ENCODE assay signal across 10 cellular contexts in genomic region chr19:10288662-10289166, GRCh38. TPM values are rescaled to one million over a fixed set of nuclear protein-coding genes. Genes with fewer than 3 reads are reported as not detected.
DNase-seq lines count a peak whose midpoint lies in the region; ATAC-seq, FAIRE-seq and TF ChIP-seq lines count a peak whose summit lies in the region.
"Had no signal": no experiment of that assay in that cellular context is flagged by ENCODE, and none has a peak within 500 bp of the region (broad histone marks: within the 10 kb centered on the region; RNA-seq: fewer than 3 reads in every experiment).

No MANE protein-coding gene starts in this region.

- H4K91ac ChIP-seq in mesenchymal stem cell (ENCODE audit: low read length): no peak overlapping the region

- H3K4ac ChIP-seq in mesenchymal stem cell (ENCODE audit: low read depth in 1 of 2, low read length in 2 of 2): no peak overlapping the region

- no peaks in the 10 kb centered on the region for H3K9me2 ChIP-seq in OCI-LY7 (ENCODE audit: insufficient read depth, low read length)

- H3K79me1 ChIP-seq in mesenchymal stem cell (replicated peaks; ENCODE audit: low read length, poor library complexity, severe bottlenecking): no peaks in the 10 kb centered on the region

- POLR2A ChIA-PET in OCI-LY7 (lab: Charles Lee) (interaction anchor here (0.6 to 1.6 kb wide), 5 partner anchors 8 to 52 kb away, joined by 3 to 13 read pairs (median 6); partner anchors contain the start of gene ICAM1), GM12878 (lab: Charles Lee) (interaction anchor here (0.6 to 5.5 kb wide), 18 partner anchors 8 to 280 kb away, joined by 3 to 69 read pairs (median 4); partner anchors contain the start of genes CDC37, CDKN2D, FDX2 and ICAM1)

- no peak overlapping the region for H3K23ac ChIP-seq in mesenchymal stem cell (ENCODE audit: low read length in 2 of 2)

- no peak overlapping the region for H2BK12ac ChIP-seq in mesenchymal stem cell (ENCODE audit: low read length in 2 of 2)

- H3K27ac ChIP-seq in OCI-LY7 (ENCODE audit: low read depth, low read length, poor library complexity, severe bottlenecking): peak overlapping the region; percentile 56
- H3K27ac ChIP-seq in GM12878 (ENCODE audit: control insufficient read depth, insufficient read depth): peak overlapping the region; percentile 24; the same call in 1 of the 2 replicates
- no peak overlapping the region for H3K27ac ChIP-seq in mesenchymal stem cell (ENCODE audit: low read length, poor library complexity, severe bottlenecking)
- peak overlapping the region; percentile 42 for H3K27ac ChIP-seq in upper lobe of right lung
- H3K27ac ChIP-seq in testis: no peak overlapping the region
- H3K27ac ChIP-seq: right lobe of liver had no signal

- no peak overlapping the region for H2BK120ac ChIP-seq in mesenchymal stem cell (ENCODE audit: low read depth, low read length)

- H2BK5ac ChIP-seq in mesenchymal stem cell (ENCODE audit: low read depth, low read length, poor library complexity, severe bottlenecking): no peak overlapping the region

- no peaks in the 10 kb centered on the region for H3K9me3 ChIP-seq in OCI-LY7 (ENCODE audit: low read length)
- no peaks in the 10 kb centered on the region; the same call in 2 of the 3 replicates for H3K9me3 ChIP-seq in GM12878 (replicated peaks; ENCODE audit: control insufficient read depth, insufficient read depth, low read length)
- H3K9me3 ChIP-seq in mesenchymal stem cell (ENCODE audit: control insufficient read depth, low read length): peaks cover 7% of the 10 kb centered on the region
- H3K9me3 ChIP-seq in upper lobe of right lung: no peaks in the 10 kb centered on the region
- H3K9me3 ChIP-seq in testis: no peaks in the 10 kb centered on the region
- H3K9me3 ChIP-seq: right lobe of liver had no signal

- H3K4me2 ChIP-seq in OCI-LY7 (ENCODE audit: low read length): peak overlapping the region; percentile 83
- H3K4me2 ChIP-seq in GM12878 (ENCODE audit: control insufficient read depth, insufficient read depth): peak overlapping the region; percentile 98
- peak overlapping the region; percentile 68 for H3K4me2 ChIP-seq in mesenchymal stem cell (ENCODE audit: low read length, poor library complexity, severe bottlenecking)

- in situ Hi-C loops in GM12878 (cut with MboI): no loop called here

- no peak for TF ChIP-seq POLR2A in GM12878 (IDR thresholded peaks at IDR 0.05; ENCODE audit: low read depth, low read length)
- no peak for TF ChIP-seq POLR2A in testis (IDR thresholded peaks at IDR 0.05)

- no peak overlapping the region for H2AK5ac ChIP-seq in mesenchymal stem cell (ENCODE audit: low read length, severe bottlenecking)

- TSS peak; percentile 76 for BruUV-seq in OCI-LY7 (replicated peaks; lab: Mats Ljungman, UMichigan)
- BruUV-seq in GM12878 (replicated peaks; lab: Mats Ljungman, UMichigan): no TSS peak

- no peak overlapping the region for H4K8ac ChIP-seq in mesenchymal stem cell (ENCODE audit: low read length)

- H3K4me3 ChIP-seq in OCI-LY7 (ENCODE audit: low read depth, low read length, poor library complexity, severe bottlenecking) (peak overlapping the region; percentile 68), GM12878 (peak overlapping the region; percentile 77), mesenchymal stem cell (ENCODE audit: insufficient read depth in 1 of 2, low read depth in 1 of 2, low read length in 2 of 2) (peak overlapping the region; percentile 35 to 53), upper lobe of right lung (peak overlapping the region; percentile 58), testis (no peak overlapping the region)
- H3K4me3 ChIP-seq: right lobe of liver had no signal

- DNase-seq in Ammon's horn (ENCODE audit: low spot score) (peak; percentile 51), GM19239 (ENCODE audit: insufficient read length, low spot score) (no peak), OCI-LY7 (ENCODE audit: low spot score) (peak; percentile 83), GM12878 (ENCODE audit: low read depth, low spot score) (no peak), mesenchymal stem cell (peak; percentile 50), upper lobe of right lung (peak; percentile 79), NCI-H1694 treated with DMSO at 0.1 percent for 48 hours (lab: John Stamatoyannopoulos, UW) (no peak), testis (no peak)

- RAD21 ChIA-PET in GM12878 (lab: Charles Lee; ENCODE audit: unreplicated experiment): interaction anchor here (0.9 to 5.4 kb wide), 16 partner anchors 9 to 115 kb away, joined by 3 to 119 read pairs (median 4); partner anchors contain the start of genes CDC37, ICAM1, MRPL4 and RAVER1

- H3K14ac ChIP-seq in mesenchymal stem cell (ENCODE audit: low read length in 2 of 2): no peak overlapping the region

- FAIRE-seq in GM19239 (lab: Jason Lieb, UNC): peak; percentile 59
- FAIRE-seq in GM12878 (lab: Jason Lieb, UNC): peak; percentile 75

- CTCF ChIA-PET in OCI-LY7 (lab: Charles Lee; ENCODE audit: unreplicated experiment): interaction anchor here (0.9 to 1.8 kb wide), 3 partner anchors 17 to 45 kb away, joined by 3 to 5 read pairs (median 5); partner anchors contain the start of gene RAVER1
- CTCF ChIA-PET in GM12878 (lab: Yijun Ruan, JAX): interaction anchor here (0.7 to 5.9 kb wide), 13 partner anchors 9 to 190 kb away, joined by 3 to 72 read pairs (median 5); partner anchors contain the start of genes ICAM1 and TYK2

- H2AFZ ChIP-seq in OCI-LY7 (ENCODE audit: low read length): peak overlapping the region; percentile 90
- peak overlapping the region; percentile 94 for H2AFZ ChIP-seq in GM12878 (ENCODE audit: control insufficient read depth, low read depth, low read length)
- peak overlapping the region; percentile 8 for H2AFZ ChIP-seq in mesenchymal stem cell (ENCODE audit: low read depth, low read length)

- H3K9ac ChIP-seq in GM12878 (ENCODE audit: control insufficient read depth, insufficient read depth, low read length) (peak overlapping the region; percentile 49; the same call in 1 of the 2 replicates), mesenchymal stem cell (ENCODE audit: low read length) (no peak overlapping the region)

- SMC1A ChIA-PET in GM12878 (lab: Charles Lee; ENCODE audit: uncharacterized antibody, unreplicated experiment): interaction anchor here (0.7 to 3.7 kb wide), 13 partner anchors 9 to 102 kb away, joined by 3 to 50 read pairs (median 4); partner anchors contain the start of genes ICAM1 and TYK2

- 2% methylated on average over 23 of the region's 23 CpGs for WGBS in GM12878 (ENCODE audit: insufficient coverage, insufficient replicate concordance, low lambda C conversion rate, missing lambda C conversion rate)
- 8% methylated on average over 17 of the region's 23 CpGs for WGBS in mesenchymal stem cell
- WGBS in testis, 2 donors: 10% methylated on average over 23 of the region's 23 CpGs

- no peak overlapping the region for H2BK15ac ChIP-seq in mesenchymal stem cell (ENCODE audit: low read depth, poor library complexity, severe bottlenecking)

- no peak for TF ChIP-seq CTCF in OCI-LY7 (conservative IDR thresholded peaks at IDR 0.05; ENCODE audit: low read length)
- no peak for TF ChIP-seq CTCF in GM12878 (IDR thresholded peaks at IDR 0.05 in 2 of 3, conservative IDR thresholded peaks at IDR 0.05 in 1 of 3; ENCODE audit: control insufficient read depth in 2 of 3, extremely low read depth in 1 of 3, insufficient read depth in 1 of 3, low read depth in 3 of 3, low read length in 3 of 3)
- TF ChIP-seq CTCF in upper lobe of right lung (IDR thresholded peaks at IDR 0.05): no peak
- no peak for TF ChIP-seq CTCF in testis (IDR thresholded peaks at IDR 0.05)

- intact Hi-C loops in OCI-LY7 (cut with micrococcal nuclease; ENCODE audit: unreplicated experiment): no loop called here
- intact Hi-C loops in GM12878 (cut with micrococcal nuclease; ENCODE audit: unreplicated experiment): no loop called here
- intact Hi-C loops in upper lobe of right lung (cut with DNase I): no loop called here
- intact Hi-C loops in testis (cut with DNase I; ENCODE audit: low total_unique reads): no loop called here

- H3K4me1 ChIP-seq in OCI-LY7 (ENCODE audit: insufficient read depth, low read length, poor library complexity, severe bottlenecking) (peaks cover 72% of the 10 kb centered on the region), GM12878 (ENCODE audit: control insufficient read depth, insufficient read depth, low read length) (peaks cover 73% of the 10 kb centered on the region), mesenchymal stem cell (ENCODE audit: control insufficient read depth, insufficient read depth, low read depth, low read length) (peaks cover 53% of the 10 kb centered on the region), upper lobe of right lung (peaks cover 82% of the 10 kb centered on the region), testis (peaks cover 40% of the 10 kb centered on the region)

- H3K36me3 ChIP-seq in OCI-LY7 (ENCODE audit: insufficient read depth, low read length): peaks cover 11% of the 10 kb centered on the region; the same call in 1 of the 2 replicates
- H3K36me3 ChIP-seq in GM12878 (ENCODE audit: control insufficient read depth in 2 of 2, insufficient read depth in 2 of 2, low read length in 1 of 2): peaks cover 21% of the 10 kb centered on the region in 2 experiments; a peak in 3 of 4 replicates
- H3K36me3 ChIP-seq in mesenchymal stem cell (ENCODE audit: control insufficient read depth in 1 of 2, insufficient read depth in 2 of 2, low read depth in 1 of 2, low read length in 2 of 2): peaks cover 18 to 26% of the 10 kb centered on the region in 2 experiments
- H3K36me3 ChIP-seq in upper lobe of right lung: peaks cover 25% of the 10 kb centered on the region
- no peaks in the 10 kb centered on the region for H3K36me3 ChIP-seq in testis (ENCODE audit: low read depth, missing control alignments)

- TF ChIP-seq RAD21 in GM12878 (IDR thresholded peaks at IDR 0.05; ENCODE audit: insufficient read depth, low read depth, low read length): no peak

- peak overlapping the region in 1 of 2 experiments; percentile 50 for H3K18ac ChIP-seq in mesenchymal stem cell (ENCODE audit: low read depth in 1 of 2, low read length in 2 of 2)

- H4K20me1 ChIP-seq in OCI-LY7 (ENCODE audit: insufficient read depth, low read length) (no peaks in the 10 kb centered on the region), GM12878 (ENCODE audit: control insufficient read depth, insufficient read depth) (peaks cover 9% of the 10 kb centered on the region; the same call in 1 of the 2 replicates)

- H3K79me2 ChIP-seq in OCI-LY7 (ENCODE audit: insufficient read depth, low read depth, low read length) (no peaks in the 10 kb centered on the region), GM12878 (ENCODE audit: control insufficient read depth, insufficient read depth, low read length) (no peaks in the 10 kb centered on the region)

- ATAC-seq in GM12878 (peak; percentile 58), upper lobe of right lung (peak; percentile 4)
- ATAC-seq: right lobe of liver had no signal

- H3K27me3 ChIP-seq in GM12878 (replicated peaks in 1 of 2; ENCODE audit: control insufficient read depth in 2 of 2, insufficient read depth in 2 of 2, low read length in 1 of 2): peaks cover 1 to 15% of the 10 kb centered on the region in 2 experiments
- H3K27me3 ChIP-seq in mesenchymal stem cell (ENCODE audit: control insufficient read depth in 1 of 2, insufficient read depth in 1 of 2, low read length in 2 of 2): peaks cover 67 to 77% of the 10 kb centered on the region in 2 experiments
- H3K27me3 ChIP-seq in upper lobe of right lung: peaks cover 27% of the 10 kb centered on the region
- peaks cover 5% of the 10 kb centered on the region for H3K27me3 ChIP-seq in testis

- no peak for TF ChIP-seq EP300 in GM12878 (IDR thresholded peaks at IDR 0.05; ENCODE audit: borderline replicate concordance in 1 of 2, control insufficient read depth in 1 of 2, low read depth in 2 of 2, low read length in 2 of 2)

RNA-seq across cellular contexts. Expression of gene ICAM5, which starts 1.0 kb away (rescaled TPM):
- 2.7 and 6.4 TPM in 2 replicates for total RNA-seq in OCI-LY7 (2014; rRNA removed; shearing (Covaris generic))
- total RNA-seq in OCI-LY7 (2022) (10.8 and 12.6 TPM in 2 replicates), GM12878 (2014; rRNA removed) (0.76 and 1.3 TPM in 2 replicates), GM12878 (2014; rRNA removed; fragmentation: Illumina TruSeq; extraction: Trizol) (0.36 and 0.55 TPM in 2 replicates), GM12878 (2021) (3.0 and 4.6 TPM in 2 replicates), upper lobe of right lung (18.3 TPM), testis (1 to 10 TPM; 4.3 to 7.6 TPM)
- total RNA-seq in GM12878 (2013; cell fraction: nucleolus; rRNA removed): 14.9 and 15.8 TPM in 2 replicates
- 1.1 TPM for polyA plus RNA-seq in GM12878 (2011; ENCODE audit: low read depth)
- polyA plus RNA-seq in GM12878 (2011; rRNA removed) (1.4 and 3.5 TPM in 2 replicates), GM12878 (2014; fragmentation: Illumina TruSeq; extraction: Trizol) (0.48 TPM in 1 of 2 replicates, not detected in the other), GM12878 (2014; fragmentation: Nextera tagmentation; extraction: Ambion mirVana) (not detected), GM12878 (2014; rRNA removed) (3.2 and 4.6 TPM in 2 replicates), GM12878 (2016; fragmentation: Nextera tagmentation; extraction: Ambion mirVana) (under 1 TPM; 0.14 to 0.59 TPM), testis (ENCODE audit: insufficient read depth, low read depth, low replicate concordance) (5.4 TPM)
- polyA plus RNA-seq in GM12878 (2011; cell fraction: cytosol; rRNA removed): 4.9 and 7.8 TPM in 2 replicates
- polyA plus RNA-seq in GM12878 (2011; cell fraction: nucleus; rRNA removed): 154 and 163 TPM in 2 replicates
- polyA plus RNA-seq in GM12878 (2012): 3.8 and 6.4 TPM in 2 replicates
- 0.66 and 3.7 TPM in 2 replicates for polyA minus RNA-seq in GM12878 (2011; rRNA and poly(A)+ RNA removed)
- 1.0 and 3.1 TPM in 2 replicates for polyA minus RNA-seq in GM12878 (2011; cell fraction: cytosol; rRNA and poly(A)+ RNA removed)
- polyA minus RNA-seq in GM12878 (2011; cell fraction: nucleus; rRNA and poly(A)+ RNA removed): 8.2 and 13.5 TPM in 2 replicates
- 0.73 TPM for polyA plus RNA-seq in mesenchymal stem cell (2013, experiment 1 of 2)
- polyA plus RNA-seq in mesenchymal stem cell (2013, experiment 2 of 2): 0.86 TPM

RNA-seq across cellular contexts. Expression of gene ICAM4, which starts 2.0 kb away (rescaled TPM):
- not detected in 2 replicates for total RNA-seq in OCI-LY7 (2014; rRNA removed; shearing (Covaris generic))
- total RNA-seq in OCI-LY7 (2022) (0.38 and 0.53 TPM in 2 replicates), GM12878 (2014; rRNA removed) (2.4 and 3.0 TPM in 2 replicates), GM12878 (2014; rRNA removed; fragmentation: Illumina TruSeq; extraction: Trizol) (1.2 and 1.3 TPM in 2 replicates), GM12878 (2021) (2.1 and 2.6 TPM in 2 replicates), upper lobe of right lung (11.1 TPM), testis (under 1 TPM; 0.25 to 0.47 TPM)
- 2.8 and 3.6 TPM in 2 replicates for total RNA-seq in GM12878 (2013; cell fraction: nucleolus; rRNA removed)
- 0.80 TPM for polyA plus RNA-seq in GM12878 (2011; ENCODE audit: low read depth)
- polyA plus RNA-seq in GM12878 (2011; rRNA removed) (0.20 and 0.31 TPM in 2 replicates), GM12878 (2014; fragmentation: Illumina TruSeq; extraction: Trizol) (0.29 and 0.63 TPM in 2 replicates), GM12878 (2014; fragmentation: Nextera tagmentation; extraction: Ambion mirVana) (under 1 TPM; 0.69 to 0.72 TPM), GM12878 (2014; rRNA removed) (3.0 and 3.4 TPM in 2 replicates), GM12878 (2016; fragmentation: Nextera tagmentation; extraction: Ambion mirVana) (1 to 10 TPM; 4.1 to 5.1 TPM), testis (ENCODE audit: insufficient read depth, low read depth, low replicate concordance) (0.28 TPM)
- polyA plus RNA-seq in GM12878 (2011; cell fraction: cytosol; rRNA removed): 0.48 and 0.79 TPM in 2 replicates
- 0.72 and 0.75 TPM in 2 replicates for polyA plus RNA-seq in GM12878 (2011; cell fraction: nucleus; rRNA removed)
- 1.4 and 1.9 TPM in 2 replicates for polyA plus RNA-seq in GM12878 (2012)
- polyA minus RNA-seq in GM12878 (2011; rRNA and poly(A)+ RNA removed): 0.51 and 1.3 TPM in 2 replicates
- polyA minus RNA-seq in GM12878 (2011; cell fraction: cytosol; rRNA and poly(A)+ RNA removed): not detected in 2 replicates
- 2.3 and 3.5 TPM in 2 replicates for polyA minus RNA-seq in GM12878 (2011; cell fraction: nucleus; rRNA and poly(A)+ RNA removed)
- 1.4 TPM for polyA plus RNA-seq in mesenchymal stem cell (2013, experiment 1 of 2)
- polyA plus RNA-seq in mesenchymal stem cell (2013, experiment 2 of 2): 1.0 TPM
- total RNA-seq: HT1080 had no signal

RNA-seq across cellular contexts. Expression of gene ICAM1, which starts 17.8 kb away (rescaled TPM):
- total RNA-seq in OCI-LY7 (2014; rRNA removed; shearing (Covaris generic)): 12.0 and 15.8 TPM in 2 replicates
- total RNA-seq in OCI-LY7 (2022) (13.4 and 13.5 TPM in 2 replicates), GM12878 (2014; rRNA removed) (72.9 and 77.7 TPM in 2 replicates), GM12878 (2014; rRNA removed; fragmentation: Illumina TruSeq; extraction: Trizol) (49.4 and 52.6 TPM in 2 replicates), GM12878 (2021) (69.7 and 71.0 TPM in 2 replicates), upper lobe of right lung (245 TPM), testis (10 to 100 TPM; 10.1 to 18.0 TPM)
- 288 and 334 TPM in 2 replicates for total RNA-seq in GM12878 (2013; cell fraction: nucleolus; rRNA removed)
- polyA plus RNA-seq in GM12878 (2011; ENCODE audit: low read depth): 37.5 TPM
- polyA plus RNA-seq in GM12878 (2011; rRNA removed) (46.8 and 115 TPM in 2 replicates), GM12878 (2014; fragmentation: Illumina TruSeq; extraction: Trizol) (61.9 and 67.8 TPM in 2 replicates), GM12878 (2014; fragmentation: Nextera tagmentation; extraction: Ambion mirVana) (10 to 100 TPM in 1 of 2 experiments, 1 to 10 TPM in 1; 7.6 to 14.8 TPM), GM12878 (2014; rRNA removed) (67.9 and 74.4 TPM in 2 replicates), GM12878 (2016; fragmentation: Nextera tagmentation; extraction: Ambion mirVana) (10 to 100 TPM; 35.0 to 41.9 TPM), testis (ENCODE audit: insufficient read depth, low read depth, low replicate concordance) (14.3 TPM)
- 121 and 131 TPM in 2 replicates for polyA plus RNA-seq in GM12878 (2011; cell fraction: cytosol; rRNA removed)
- polyA plus RNA-seq in GM12878 (2011; cell fraction: nucleus; rRNA removed): 126 and 136 TPM in 2 replicates
- 53.2 and 69.6 TPM in 2 replicates for polyA plus RNA-seq in GM12878 (2012)
- polyA minus RNA-seq in GM12878 (2011; rRNA and poly(A)+ RNA removed): 120 and 140 TPM in 2 replicates
- polyA minus RNA-seq in GM12878 (2011; cell fraction: cytosol; rRNA and poly(A)+ RNA removed): 62.1 and 69.0 TPM in 2 replicates
- polyA minus RNA-seq in GM12878 (2011; cell fraction: nucleus; rRNA and poly(A)+ RNA removed): 62.3 and 89.7 TPM in 2 replicates
- 73.0 TPM for polyA plus RNA-seq in mesenchymal stem cell (2013, experiment 1 of 2)
- polyA plus RNA-seq in mesenchymal stem cell (2013, experiment 2 of 2): 70.2 TPM

RNA-seq across cellular contexts. Expression of gene ZGLP1, which starts 20.9 kb away (rescaled TPM):
- total RNA-seq in OCI-LY7 (2014; rRNA removed; shearing (Covaris generic)): 2.3 and 8.8 TPM in 2 replicates
- total RNA-seq in OCI-LY7 (2022) (5.4 and 5.7 TPM in 2 replicates), GM12878 (2014; rRNA removed) (1.3 and 1.7 TPM in 2 replicates), GM12878 (2014; rRNA removed; fragmentation: Illumina TruSeq; extraction: Trizol) (0.67 and 0.78 TPM in 2 replicates), GM12878 (2021) (2.5 and 4.1 TPM in 2 replicates), upper lobe of right lung (3.8 TPM), testis (10 to 100 TPM; 12.8 to 22.1 TPM)
- 1.1 and 1.6 TPM in 2 replicates for total RNA-seq in GM12878 (2013; cell fraction: nucleolus; rRNA removed)
- polyA plus RNA-seq in GM12878 (2011; ENCODE audit: low read depth): 0.75 TPM
- polyA plus RNA-seq in GM12878 (2011; rRNA removed) (0.49 and 0.94 TPM in 2 replicates), GM12878 (2014; fragmentation: Illumina TruSeq; extraction: Trizol) (0.19 and 0.98 TPM in 2 replicates), GM12878 (2014; fragmentation: Nextera tagmentation; extraction: Ambion mirVana) (under 1 TPM; 0.29 to 0.48 TPM), GM12878 (2014; rRNA removed) (4.6 and 5.6 TPM in 2 replicates), GM12878 (2016; fragmentation: Nextera tagmentation; extraction: Ambion mirVana) (1 to 10 TPM; 1.8 to 2.0 TPM), testis (ENCODE audit: insufficient read depth, low read depth, low replicate concordance) (10.5 TPM)
- 1.7 and 2.0 TPM in 2 replicates for polyA plus RNA-seq in GM12878 (2011; cell fraction: cytosol; rRNA removed)
- polyA plus RNA-seq in GM12878 (2011; cell fraction: nucleus; rRNA removed): 10.8 and 12.6 TPM in 2 replicates
- polyA plus RNA-seq in GM12878 (2012): 0.89 and 1.8 TPM in 2 replicates
- polyA minus RNA-seq in GM12878 (2011; rRNA and poly(A)+ RNA removed): 0.29 and 0.31 TPM in 2 replicates
- not detected in 2 replicates for polyA minus RNA-seq in GM12878 (2011; cell fraction: cytosol; rRNA and poly(A)+ RNA removed)
- 0.24 and 1.1 TPM in 2 replicates for polyA minus RNA-seq in GM12878 (2011; cell fraction: nucleus; rRNA and poly(A)+ RNA removed)
- 1.0 TPM for polyA plus RNA-seq in mesenchymal stem cell (2013, experiment 1 of 2)
- 1.2 TPM for polyA plus RNA-seq in mesenchymal stem cell (2013, experiment 2 of 2)

RNA-seq across cellular contexts. Expression of gene FDX2, which starts 27.1 kb away (rescaled TPM):
- 17.2 and 28.8 TPM in 2 replicates for total RNA-seq in OCI-LY7 (2014; rRNA removed; shearing (Covaris generic))
- total RNA-seq in OCI-LY7 (2022) (10.4 and 17.1 TPM in 2 replicates), GM12878 (2014; rRNA removed) (19.5 and 29.0 TPM in 2 replicates), GM12878 (2014; rRNA removed; fragmentation: Illumina TruSeq; extraction: Trizol) (15.0 and 16.2 TPM in 2 replicates), GM12878 (2021) (22.4 and 24.6 TPM in 2 replicates), upper lobe of right lung (19.2 TPM), testis (10 to 100 TPM; 35.7 to 40.2 TPM)
- 8.7 and 11.1 TPM in 2 replicates for total RNA-seq in GM12878 (2013; cell fraction: nucleolus; rRNA removed)
- 7.6 TPM for polyA plus RNA-seq in GM12878 (2011; ENCODE audit: low read depth)
- polyA plus RNA-seq in GM12878 (2011; rRNA removed) (5.0 and 12.4 TPM in 2 replicates), GM12878 (2014; fragmentation: Illumina TruSeq; extraction: Trizol) (5.9 and 24.9 TPM in 2 replicates), GM12878 (2014; fragmentation: Nextera tagmentation; extraction: Ambion mirVana) (1 to 10 TPM; 1.4 to 4.1 TPM), GM12878 (2014; rRNA removed) (31.7 TPM in 2 replicates), GM12878 (2016; fragmentation: Nextera tagmentation; extraction: Ambion mirVana) (10 to 100 TPM; 34.4 to 50.4 TPM), testis (ENCODE audit: insufficient read depth, low read depth, low replicate concordance) (26.8 TPM)
- 24.5 and 31.1 TPM in 2 replicates for polyA plus RNA-seq in GM12878 (2011; cell fraction: cytosol; rRNA removed)
- 34.9 and 53.2 TPM in 2 replicates for polyA plus RNA-seq in GM12878 (2011; cell fraction: nucleus; rRNA removed)
- 9.7 and 16.0 TPM in 2 replicates for polyA plus RNA-seq in GM12878 (2012)
- polyA minus RNA-seq in GM12878 (2011; rRNA and poly(A)+ RNA removed): 5.3 and 11.1 TPM in 2 replicates
- 3.2 and 5.2 TPM in 2 replicates for polyA minus RNA-seq in GM12878 (2011; cell fraction: cytosol; rRNA and poly(A)+ RNA removed)
- 4.2 and 11.7 TPM in 2 replicates for polyA minus RNA-seq in GM12878 (2011; cell fraction: nucleus; rRNA and poly(A)+ RNA removed)
- 21.8 TPM for polyA plus RNA-seq in mesenchymal stem cell (2013, experiment 1 of 2)
- 22.8 TPM for polyA plus RNA-seq in mesenchymal stem cell (2013, experiment 2 of 2)

Comparison
In these comparisons a context has a peak if more than half of its experiments do, and no peak if none do; other contexts are left out.
1. DNase-seq: peak in Ammon's horn (single experiment), OCI-LY7 (single experiment), mesenchymal stem cell (single experiment) and upper lobe of right lung (single experiment); none in GM19239 (single experiment), GM12878 (single experiment), NCI-H1694 treated with DMSO at 0.1 percent for 48 hours (single experiment) and testis (single experiment).
2. H2AFZ ChIP-seq: peak in every context shown above with its lines; median percentile 94 in GM12878; 90 in OCI-LY7; 8 in mesenchymal stem cell.
3. H3K27ac ChIP-seq: peak in OCI-LY7 (single experiment), GM12878 (single experiment) and upper lobe of right lung (single experiment); none in mesenchymal stem cell (single experiment) and testis (0 of 2).
4. H3K4me3 ChIP-seq: peak in OCI-LY7 (single experiment), GM12878 (single experiment), mesenchymal stem cell (2 of 2) and upper lobe of right lung (single experiment); none in testis (0 of 2).
5. Peak in every context shown above with its lines, with median percentiles within 50 percentile points of each other: H3K4me2 ChIP-seq.